ENCODE assay signal across 11 cellular contexts in the genomic region with DNA sequence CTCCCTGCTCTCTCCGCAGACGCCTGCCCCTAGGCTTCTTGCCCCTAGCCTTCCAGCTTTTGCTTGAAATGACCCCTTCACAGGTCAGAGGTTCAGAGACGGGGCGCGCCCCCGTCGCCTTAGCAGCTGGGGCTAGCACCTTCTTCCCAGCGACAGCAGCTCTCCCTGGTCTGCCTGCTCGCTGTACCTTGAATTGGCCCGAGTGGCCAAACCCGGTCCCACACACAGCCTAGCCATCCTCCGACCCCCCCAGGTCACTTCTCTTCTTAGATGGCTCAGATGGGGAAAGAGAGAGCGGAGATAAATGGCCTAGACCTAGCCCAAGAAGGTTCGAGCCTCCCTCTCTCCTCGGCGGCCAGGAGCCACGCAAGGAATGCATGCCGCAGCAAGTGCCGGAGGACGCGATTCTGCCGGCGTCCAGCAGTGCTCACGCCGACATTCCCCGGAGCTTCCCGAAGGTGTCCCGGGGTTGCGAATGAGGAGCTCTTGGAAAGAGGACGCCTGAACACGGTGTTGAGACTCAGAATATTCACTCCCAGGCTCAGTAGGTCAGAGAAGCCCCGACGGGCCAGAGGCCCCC. TPM values are rescaled to one million over a fixed set of nuclear protein-coding genes. Genes with fewer than 3 reads are reported as not detected.
DNase-seq lines count a peak whose midpoint lies in the region; ATAC-seq and TF ChIP-seq lines count a peak whose summit lies in the region.
"Had no signal": no experiment of that assay in that cellular context is flagged by ENCODE, and none has a peak within 500 bp of the region (broad histone marks: within the 10 kb centered on the region; RNA-seq: fewer than 3 reads in every experiment).

No MANE protein-coding gene starts in this region.

- H3K9me3 Mint-ChIP-seq in central memory CD8-positive, alpha-beta T cell: no peaks in the 10 kb centered on the region

- no peak overlapping the region for H2AFZ ChIP-seq in osteoblast (ENCODE audit: low read length)

- H3K4me3 ChIP-seq in HL-60 (replicated peaks; ENCODE audit: insufficient read depth, low read length): peak overlapping the region; percentile 32
- no peak overlapping the region for H3K4me3 ChIP-seq in osteoblast (ENCODE audit: insufficient read depth, low read length)
- peak overlapping the region in 1 of 2 donors; percentile 16 for H3K4me3 ChIP-seq in uterus
- H3K4me3 ChIP-seq: SJCRH30 had no signal

- TF ChIP-seq POLR2A in uterus (IDR thresholded peaks at IDR 0.05): no peak

- H3K27me3 ChIP-seq in HL-60 (ENCODE audit: insufficient read depth, poor library complexity, severe bottlenecking) (peaks cover 89% of the 10 kb centered on the region), osteoblast (ENCODE audit: insufficient read depth, low read length) (peaks cover 85% of the 10 kb centered on the region), uterus (peaks cover 6 to 70% of the 10 kb centered on the region in 2 donors)

- no peak overlapping the region for H3K4me2 ChIP-seq in osteoblast (ENCODE audit: insufficient read depth, low read length)

- TF ChIP-seq CTCF in HL-60 (IDR thresholded peaks at IDR 0.05; ENCODE audit: insufficient read depth, low read length): no peak
- TF ChIP-seq CTCF in osteoblast (IDR thresholded peaks at IDR 0.05; ENCODE audit: extremely low read depth, low read depth, low read length): no peak
- TF ChIP-seq CTCF in uterus (IDR thresholded peaks at IDR 0.05): no peak

- H4K20me1 ChIP-seq in osteoblast (ENCODE audit: insufficient read depth, low read length): no peaks in the 10 kb centered on the region

- no peaks in the 10 kb centered on the region for H3K4me1 ChIP-seq in osteoblast (ENCODE audit: insufficient read depth, low read length)
- H3K4me1 ChIP-seq in uterus: peaks cover 0 to 8% of the 10 kb centered on the region in 2 donors
- H3K4me1 ChIP-seq: SJCRH30 had no signal

- no peaks in the 10 kb centered on the region for H3K79me2 ChIP-seq in osteoblast (ENCODE audit: insufficient read depth, low read length)

- H3K9me3 ChIP-seq in osteoblast (ENCODE audit: low read depth, low read length) (no peaks in the 10 kb centered on the region), uterus (no peaks in the 10 kb centered on the region)
- H3K9me3 ChIP-seq: SJCRH30 had no signal

- H3K4me1 Mint-ChIP-seq in central memory CD8-positive, alpha-beta T cell: peaks cover 8% of the 10 kb centered on the region

- H3K27ac Mint-ChIP-seq in central memory CD8-positive, alpha-beta T cell (ENCODE audit: low read depth): peak overlapping the region; percentile 55

- intact Hi-C loops in uterus (cut with DNase I; ENCODE audit: low total_unique reads): no loop called here

- H3K27ac ChIP-seq in HL-60 (replicated peaks) (no peak overlapping the region), osteoblast (ENCODE audit: low read depth, low read length) (no peak overlapping the region), uterus (no peak overlapping the region)
- H3K27ac ChIP-seq: SJCRH30 had no signal

- ATAC-seq in central memory CD8-positive, alpha-beta T cell (replicated peaks; ENCODE audit: extremely low read depth, poor library complexity, severe bottlenecking): no peak

- peaks cover 2% of the 10 kb centered on the region for H3K36me3 Mint-ChIP-seq in central memory CD8-positive, alpha-beta T cell (ENCODE audit: insufficient read depth)

- H3K36me3 ChIP-seq in osteoblast (ENCODE audit: insufficient read depth, low read length) (no peaks in the 10 kb centered on the region), uterus (no peaks in the 10 kb centered on the region)
- H3K36me3 ChIP-seq: SJCRH30 had no signal

- DNase-seq in NCI-H748 (lab: John Stamatoyannopoulos, UW; ENCODE audit: unreplicated experiment) (peak; percentile 74), NCI-H748 treated with DMSO at 0.1 percent for 48 hours (lab: John Stamatoyannopoulos, UW) (no peak), HL-60 (ENCODE audit: low read depth in 1 of 2, low spot score in 1 of 2) (no peak), osteoblast (ENCODE audit: insufficient read length, low spot score, missing footprints) (peak; percentile 85), NCI-H1092 (lab: John Stamatoyannopoulos, UW) (no peak), uterus (no peak), NCI-H226 (no peak)
- DNase-seq in central memory CD8-positive, alpha-beta T cell (ENCODE audit: low spot score in 2 of 2): no peak
- DNase-seq: ACHN, SJCRH30 had no signal

- H3K4me3 Mint-ChIP-seq in central memory CD8-positive, alpha-beta T cell: peak overlapping the region; percentile 29

- H3K27me3 Mint-ChIP-seq in central memory CD8-positive, alpha-beta T cell: peaks cover 90% of the 10 kb centered on the region

RNA-seq across cellular contexts. Expression of gene CDX2, which starts 1.3 kb away (rescaled TPM):
- not detected in 2 replicates for total RNA-seq in osteoblast
- under 1 TPM in 1 of 4 donors, not detected in 3; 0.29 TPM for total RNA-seq in uterus
- total RNA-seq: dermis microvascular lymphatic vessel endothelial cell, SJCRH30 had no signal

RNA-seq across cellular contexts. Expression of gene URAD, which starts 20.7 kb away (rescaled TPM):
- not detected in 2 replicates for total RNA-seq in osteoblast
- total RNA-seq in uterus: not detected
- total RNA-seq: dermis microvascular lymphatic vessel endothelial cell, SJCRH30 had no signal

RNA-seq across cellular contexts. Expression of gene PDX1, which starts 48.0 kb away (rescaled TPM):
- total RNA-seq in osteoblast (not detected in 2 replicates), uterus (not detected)
- total RNA-seq: dermis microvascular lymphatic vessel endothelial cell, SJCRH30 had no signal

Comparison
In these comparisons a context has a peak if more than half of its experiments do, and no peak if none do; other contexts are left out.
1. DNase-seq: peak in NCI-H748 (single experiment) and osteoblast (single experiment); none in NCI-H748 treated with DMSO at 0.1 percent for 48 hours (single experiment), HL-60 (0 of 2), central memory CD8-positive, alpha-beta T cell (0 of 2), NCI-H1092 (single experiment), uterus (0 of 2) and NCI-H226 (single experiment).